In genomic region chr18:23618862-23619387, GRCh38 we compare ENCODE assay signal across 8 cellular contexts. TPM values are rescaled to one million over a fixed set of nuclear protein-coding genes. Genes with fewer than 3 reads are reported as not detected.
DNase-seq lines count a peak whose midpoint lies in the region; ATAC-seq and TF ChIP-seq lines count a peak whose summit lies in the region.

No MANE protein-coding gene starts in this region.

- H3K27me3 Mint-ChIP-seq in stimulated activated naive CD8-positive, alpha-beta T cell treated with anti-CD3 and anti-CD28 coated beads, Interleukin-15, Interleukin-2, amounts not matched to agents 100 ng/mL and 50 ng/mL, for 24 hours, result peaks cover 39% of the 10 kb centered on the region

- peaks cover 15% of the 10 kb centered on the region for H3K4me1 Mint-ChIP-seq in stimulated activated naive CD8-positive, alpha-beta T cell treated with anti-CD3 and anti-CD28 coated beads, Interleukin-15, Interleukin-2, amounts not matched to agents 100 ng/mL and 50 ng/mL, for 24 hours (ENCODE audit: low read depth)

- H3K9me3 ChIP-seq in ascending aorta, result no peaks in the 10 kb centered on the region

- peaks cover 0 to 4% of the 10 kb centered on the region in 2 donors for H3K4me1 ChIP-seq in ascending aorta

- ATAC-seq in HG02798 (IDR thresholded peaks at IDR 0.05; ENCODE audit: poor library complexity, unreplicated experiment) (peak; percentile 28), GM19467 (IDR thresholded peaks at IDR 0.05; ENCODE audit: unreplicated experiment) (no peak), GM19328 (IDR thresholded peaks at IDR 0.05; ENCODE audit: unreplicated experiment) (no peak)

- no peak overlapping the region for H3K27ac Mint-ChIP-seq in stimulated activated naive CD8-positive, alpha-beta T cell treated with anti-CD3 and anti-CD28 coated beads, Interleukin-15, Interleukin-2, amounts not matched to agents 100 ng/mL and 50 ng/mL, for 24 hours

- TF ChIP-seq CTCF in GM10248 (IDR thresholded peaks at IDR 0.05; ENCODE audit: control extremely low read depth, extremely low read depth, low read depth, missing control alignments), result no peak
- TF ChIP-seq CTCF in ascending aorta (IDR thresholded peaks at IDR 0.05), result no peak
- TF ChIP-seq CTCF in kidney epithelial cell (IDR thresholded peaks at IDR 0.05; ENCODE audit: insufficient read depth, low read length, poor library complexity, severe bottlenecking), result peak; percentile 29

- intact Hi-C loops in ascending aorta (cut with DNase I), result no loop called here

- peak overlapping the region in 1 of 2 donors; percentile 21 for H3K27ac ChIP-seq in ascending aorta

- peak; percentile 57 for DNase-seq in GM10248 (ENCODE audit: extremely low spot score)
- no peak for DNase-seq in ascending aorta (ENCODE audit: low spot score in 2 of 2)
- no peak for DNase-seq in kidney epithelial cell (ENCODE audit: low read depth)
- DNase-seq in NCI-H128 (lab: John Stamatoyannopoulos, UW; ENCODE audit: unreplicated experiment), result no peak

- CTCF ChIA-PET in GM10248 (lab: Yijun Ruan, JAX), result interaction anchor here (0.8 to 1.3 kb wide), 6 partner anchors 10 to 300 kb away, joined by 3 to 4 read pairs (median 3); no protein-coding TSS in a partner anchor

- H3K4me3 ChIP-seq in ascending aorta (peak overlapping the region; percentile 55 to 72), kidney epithelial cell (ENCODE audit: low read depth, low read length) (peak overlapping the region; percentile 21)

- POLR2A ChIA-PET in GM10248 (lab: Yijun Ruan, JAX), result no interaction called here

- H3K4me3 Mint-ChIP-seq in stimulated activated naive CD8-positive, alpha-beta T cell treated with anti-CD3 and anti-CD28 coated beads, Interleukin-15, Interleukin-2, amounts not matched to agents 100 ng/mL and 50 ng/mL, for 24 hours, result peak overlapping the region; percentile 39

- no peaks in the 10 kb centered on the region for H3K9me3 Mint-ChIP-seq in stimulated activated naive CD8-positive, alpha-beta T cell treated with anti-CD3 and anti-CD28 coated beads, Interleukin-15, Interleukin-2, amounts not matched to agents 100 ng/mL and 50 ng/mL, for 24 hours

- H3K36me3 Mint-ChIP-seq in stimulated activated naive CD8-positive, alpha-beta T cell treated with anti-CD3 and anti-CD28 coated beads, Interleukin-15, Interleukin-2, amounts not matched to agents 100 ng/mL and 50 ng/mL, for 24 hours (ENCODE audit: low read depth), result no peaks in the 10 kb centered on the region

- no peaks in the 10 kb centered on the region for H3K36me3 ChIP-seq in ascending aorta
- no peaks in the 10 kb centered on the region for H3K36me3 ChIP-seq in kidney epithelial cell (ENCODE audit: control insufficient read depth, insufficient read depth, low read length)

- no peaks in the 10 kb centered on the region for H3K27me3 ChIP-seq in ascending aorta
- no peaks in the 10 kb centered on the region for H3K27me3 ChIP-seq in kidney epithelial cell (ENCODE audit: control insufficient read depth, insufficient read depth, low read length)

RNA-seq across cellular contexts. Expression of gene NPC1, which starts 32.6 kb away (rescaled TPM):
- total RNA-seq in ascending aorta (21.6 TPM), kidney epithelial cell (111 and 123 TPM in 2 replicates)

RNA-seq across cellular contexts. Expression of gene ANKRD29, which starts 43.8 kb away (rescaled TPM):
- total RNA-seq in ascending aorta, result 118 TPM
- total RNA-seq in kidney epithelial cell, result 0.27 and 0.58 TPM in 2 replicates

Comparison
In these comparisons a context has a peak if more than half of its experiments do, and no peak if none do; other contexts are left out.
1. RNA of gene ANKRD29, which starts 43.8 kb away (total RNA-seq): 118 TPM in ascending aorta (single experiment); 0.27 to 0.58 TPM in kidney epithelial cell; every median in the first group is over 10 times any median in the second.